9 cellular contexts compared by ENCODE assay signal in the genomic region with DNA sequence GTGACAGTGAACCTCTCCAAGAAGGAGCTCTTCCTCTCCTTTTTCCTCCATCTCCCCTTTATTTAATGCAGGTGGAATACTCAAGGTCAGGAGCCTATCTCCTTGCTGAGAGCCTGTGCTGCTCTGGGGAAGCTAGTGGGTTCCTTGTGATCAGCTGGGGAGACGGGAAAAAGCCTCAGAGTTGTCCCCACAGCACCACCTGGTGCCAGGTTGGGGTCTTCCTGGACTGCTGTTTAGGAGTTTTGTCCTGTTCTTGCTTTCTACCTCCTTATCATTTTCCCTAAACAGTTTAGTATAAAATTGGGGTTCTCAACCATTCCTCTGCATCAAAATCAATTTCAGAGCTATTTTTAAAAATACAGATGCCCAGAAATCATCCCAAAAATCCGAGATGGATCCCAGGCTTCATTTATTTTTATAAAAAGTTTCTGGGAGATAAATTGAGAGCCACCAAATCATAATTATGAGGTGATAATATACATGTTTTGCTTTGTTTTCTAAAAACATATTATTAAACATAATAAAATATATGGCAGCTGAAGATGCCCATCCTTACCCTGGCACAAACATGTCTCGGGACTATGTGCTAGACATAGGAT. TPM values are rescaled to one million over a fixed set of nuclear protein-coding genes. Genes with fewer than 3 reads are reported as not detected.
DNase-seq lines count a peak whose midpoint lies in the region; ATAC-seq and TF ChIP-seq lines count a peak whose summit lies in the region.
"Had no signal": no experiment of that assay in that cellular context is flagged by ENCODE, and none has a peak within 500 bp of the region (broad histone marks: within the 10 kb centered on the region; RNA-seq: fewer than 3 reads in every experiment).

No MANE protein-coding gene starts in this region.

- DNase-seq in AG10803 (ENCODE audit: low read depth) (peak; percentile 66), KBM-7 (peak; percentile 77), SHP77 treated with DMSO at 0.1 percent for 48 hours (lab: John Stamatoyannopoulos, UW) (peak; percentile 58), fibroblast of gingiva (ENCODE audit: low read depth) (peak; percentile 67), ovary (peak; percentile 67 to 84 (median 75)), vagina (ENCODE audit: extremely low spot score in 2 of 2) (no peak)

- H3K27me3 ChIP-seq in ovary = no peaks in the 10 kb centered on the region
- no peaks in the 10 kb centered on the region for H3K27me3 ChIP-seq in vagina

- TF ChIP-seq POLR2A in ovary (IDR thresholded peaks at IDR 0.05) = no peak
- no peak for TF ChIP-seq POLR2A in vagina (IDR thresholded peaks at IDR 0.05)

- intact Hi-C loops in ovary (cut with DNase I) (loop anchor here in 3 of 4 donors (5.0 to 10.0 kb wide), 3 partner anchors 418 to 428 kb away; no protein-coding TSS in a partner anchor), vagina (cut with DNase I) (no loop called here)

- WGBS in ovary, 3 donors = 36 to 43% (median 39%) methylated on average over 3 of the region's 3 CpGs

- no peaks in the 10 kb centered on the region for H3K9me3 ChIP-seq in ovary
- no peaks in the 10 kb centered on the region for H3K9me3 ChIP-seq in vagina

- in situ Hi-C loops in KBM-7 (cut with MboI; ENCODE audit: low pct_unique_long_range_greater_than_20kb, low sequenced_read_pairs) = no loop called here

- H3K27ac ChIP-seq in ovary = no peak overlapping the region
- H3K27ac ChIP-seq in vagina = no peak overlapping the region

- H3K4me3 ChIP-seq in AG10803 (ENCODE audit: low read length) (no peak overlapping the region), ovary (no peak overlapping the region), vagina (no peak overlapping the region)
- H3K4me3 ChIP-seq: lung had no signal

- no peaks in the 10 kb centered on the region for H3K4me1 ChIP-seq in ovary (ENCODE audit: insufficient read depth)
- no peaks in the 10 kb centered on the region for H3K4me1 ChIP-seq in vagina

- TF ChIP-seq EP300 in ovary (IDR thresholded peaks at IDR 0.05) = no peak

- H3K36me3 ChIP-seq in ovary (no peaks in the 10 kb centered on the region), vagina (no peaks in the 10 kb centered on the region)

- TF ChIP-seq CTCF in AG10803 (conservative IDR thresholded peaks at IDR 0.05; ENCODE audit: low read length) (peak; percentile 71), GM12872 (IDR thresholded peaks at IDR 0.05; ENCODE audit: insufficient read depth, low read depth, low read length) (peak; percentile 72), ovary (IDR thresholded peaks at IDR 0.05) (peak in 2 of 3 donors; percentile 47 to 52), vagina (IDR thresholded peaks at IDR 0.05) (peak in 1 of 3 experiments; percentile 57)

- no peak for ATAC-seq in GM21619 (IDR thresholded peaks at IDR 0.05; ENCODE audit: unreplicated experiment)

RNA-seq across cellular contexts. Expression of a gene that starts 44.3 kb away (rescaled TPM):
- total RNA-seq in ovary = 1 to 10 TPM in 3 of 7 donors, under 1 TPM in 3, not detected in 1; 0.15 to 3.5 (median 0.76) TPM
- under 1 TPM in 1 of 2 donors, not detected in 1; 0.05 TPM for polyA plus RNA-seq in ovary
- 6.9 TPM for total RNA-seq in vagina

Comparison
In these comparisons a context has a peak if more than half of its experiments do, and no peak if none do; other contexts are left out.
1. DNase-seq: peak in AG10803 (single experiment), KBM-7 (single experiment), SHP77 treated with DMSO at 0.1 percent for 48 hours (single experiment), fibroblast of gingiva (single experiment) and ovary (5 of 5); none in vagina (0 of 2).